In genomic region chr19:1728816-1729567, GRCh38 we compare ENCODE assay signal across 38 cellular contexts. TPM values are rescaled to one million over a fixed set of nuclear protein-coding genes. Genes with fewer than 3 reads are reported as not detected.
"Had no signal": no experiment of that assay in that cellular context is flagged by ENCODE, and none has a peak within 500 bp of the region (broad histone marks: within the 10 kb centered on the region; RNA-seq: fewer than 3 reads in every experiment).

No MANE protein-coding gene starts in this region.

- H3K27me3 ChIP-seq: ovary, vagina had no signal

- H3K4me3 Mint-ChIP-seq: activated naive CD8-positive, alpha-beta T cell; effector memory CD8-positive, alpha-beta T cell; immature natural killer cell; mesothelial cell of epicardium; type B pancreatic cell had no signal

- H3K36me3 Mint-ChIP-seq: activated naive CD8-positive, alpha-beta T cell; brain; immature natural killer cell; mesothelial cell of epicardium; type B pancreatic cell had no signal

- H3K4me3 ChIP-seq: ascending aorta, gastroesophageal sphincter, ovary, skin epidermis, thoracic aorta, vagina had no signal

- H3K27ac ChIP-seq: ascending aorta, gastroesophageal sphincter, neutrophil, ovary, skin epidermis, thoracic aorta, vagina, VCaP had no signal

- ATAC-seq: effector memory CD8-positive, alpha-beta T cell; gastroesophageal sphincter; left colon; naive thymus-derived CD4-positive, alpha-beta T cell; sciatic nerve; stimulated activated naive CD8-positive, alpha-beta T cell treated with anti-CD3 and anti-CD28 coated beads, Interleukin-15, Interleukin-2, amounts not matched to agents 100 U/mL and 50 U/mL, for 24 hours had no signal

- H3K27ac Mint-ChIP-seq: activated naive CD8-positive, alpha-beta T cell; effector memory CD8-positive, alpha-beta T cell; immature natural killer cell; mesothelial cell of epicardium; progenitor cell of endocrine pancreas; type B pancreatic cell had no signal

- H3K36me3 ChIP-seq: ascending aorta, gastroesophageal sphincter, neutrophil, ovary, thoracic aorta, vagina had no signal

- DNase-seq: activated CD4-positive, alpha-beta T cell treated with anti-CD3 and anti-CD28 coated beads for 48 hours; activated CD4-positive, alpha-beta T cell treated with anti-CD3 and anti-CD28 coated beads, Interleukin-2, amount 50 U/mL, for 48 hours; activated CD8-positive, alpha-beta memory T cell treated with anti-CD3 and anti-CD28 coated beads for 24 hours; activated effector memory CD4-positive, alpha-beta T cell treated with Interleukin-2 at 50 U/mL for 16 hours; activated naive CD4-positive, alpha-beta T cell treated with Interleukin-2 at 50 U/mL for 16 hours; cortex of kidney; effector memory CD8-positive, alpha-beta T cell; erythroblast; head of caudate nucleus; hypothalamus; immature natural killer cell; kidney; left colon; mammary epithelial cell; naive thymus-derived CD4-positive, alpha-beta T cell; ovary; stimulated activated CD4-positive, alpha-beta T cell treated with anti-CD3 and anti-CD28 coated beads, Interleukin-12 subunit alpha, Interleukin-12 subunit beta, amount 100 ng/mL, for 4 hours; stimulated activated CD4-positive, alpha-beta T cell treated with anti-CD3 and anti-CD28 coated beads, Interleukin-4, amount 100 ng/mL, for 1 hour; stimulated activated naive CD8-positive, alpha-beta T cell treated with anti-CD3 and anti-CD28 coated beads, Interleukin-15, Interleukin-2, amounts not matched to agents 100 U/mL and 50 U/mL, for 24 hours; T-helper 9 cell had no signal

- H3K9me3 ChIP-seq: ascending aorta, gastroesophageal sphincter, neutrophil, ovary, thoracic aorta, vagina had no signal

- H3K9me3 Mint-ChIP-seq: effector memory CD8-positive, alpha-beta T cell; immature natural killer cell; mesothelial cell of epicardium; type B pancreatic cell had no signal

RNA-seq across cellular contexts. Expression of gene ONECUT3, which starts 24.3 kb away (rescaled TPM):
- total RNA-seq: ascending aorta; cardiac septum; chondrocyte; kidney; left colon; liver; mesothelial cell of epicardium; naive thymus-derived CD4-positive, alpha-beta T cell; renal cortical epithelial cell; sciatic nerve; T-helper 1 cell treated with Interleukin-12 subunit alpha and Interleukin-12 subunit beta and Interleukin-4 antibody, amounts not matched to agents 30 ng/mL and 1 ng/mL, for 36 hours; vagina had no signal
- polyA plus RNA-seq: immature natural killer cell; liver; naive thymus-derived CD4-positive, alpha-beta T cell; ovary had no signal
